ENCODE assay signal across 11 cellular contexts in the genomic region with DNA sequence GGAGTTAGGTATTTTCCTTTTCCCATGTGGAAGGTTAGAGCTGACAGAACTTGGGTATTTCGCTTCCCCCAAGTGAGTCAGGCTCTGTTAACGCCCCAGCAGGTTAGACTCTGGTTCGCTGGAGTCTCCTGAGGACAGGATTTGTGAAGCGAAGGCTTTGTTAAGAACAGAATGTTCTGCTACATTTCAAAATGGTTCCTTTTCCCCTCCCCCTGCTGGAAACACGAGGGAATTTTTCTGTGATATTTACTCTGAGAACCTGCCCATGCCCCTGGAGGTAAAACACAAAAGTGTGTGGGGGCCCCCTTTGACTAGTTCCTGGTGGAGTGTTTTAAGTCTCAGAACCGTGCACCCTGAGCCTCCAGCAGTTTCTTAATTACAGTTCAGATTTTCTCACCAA.
DNase-seq lines count a peak whose midpoint lies in the region; FAIRE-seq and TF ChIP-seq lines count a peak whose summit lies in the region.
"Had no signal": no experiment of that assay in that cellular context is flagged by ENCODE, and none has a peak within 500 bp of the region (broad histone marks: within the 10 kb centered on the region; RNA-seq: fewer than 3 reads in every experiment).

No MANE protein-coding gene starts in this region.

- no peaks in the 10 kb centered on the region for H3K36me3 ChIP-seq in HAP-1 (replicated peaks)
- no peaks in the 10 kb centered on the region for H3K36me3 ChIP-seq in SK-N-MC (ENCODE audit: insufficient read depth, low read length)
- H3K36me3 ChIP-seq in hepatocyte (replicated peaks; ENCODE audit: insufficient read depth, low read depth), result no peaks in the 10 kb centered on the region

- H3K4me2 ChIP-seq in hepatocyte, result no peak overlapping the region

- H3K9me2 ChIP-seq in hepatocyte (replicated peaks; ENCODE audit: insufficient read depth), result no peaks in the 10 kb centered on the region

- no peak overlapping the region for H3K4me3 ChIP-seq in HAP-1
- peak overlapping the region; percentile 56 for H3K4me3 ChIP-seq in SK-N-MC
- no peak overlapping the region for H3K4me3 ChIP-seq in hepatocyte

- H2AFZ ChIP-seq in hepatocyte, result peak overlapping the region; percentile 52

- peak; percentile 28 for TF ChIP-seq CTCF in 22Rv1 (IDR thresholded peaks at IDR 0.05)
- peak; percentile 27 for TF ChIP-seq CTCF in hepatocyte (IDR thresholded peaks at IDR 0.05; ENCODE audit: poor library complexity)

- H3K9me3 ChIP-seq in HAP-1 (no peaks in the 10 kb centered on the region), SK-N-MC (ENCODE audit: low read depth, low read length) (no peaks in the 10 kb centered on the region; the same call in 1 of the 2 replicates), hepatocyte (ENCODE audit: low read depth) (no peaks in the 10 kb centered on the region)

- in situ Hi-C loops in HAP-1 (cut with MboI; ENCODE audit: low sequenced_read_pairs), result no loop called here

- DNase-seq in HAP-1 (ENCODE audit: low spot score in 2 of 2) (peak; percentile 33 to 49), SK-N-MC (ENCODE audit: low read depth, low spot score) (peak; percentile 61), hepatocyte (ENCODE audit: low spot score) (peak; percentile 43), nucleus accumbens (lab: John Stamatoyannopoulos, UW) (no peak), GM19239 (ENCODE audit: insufficient read length, low spot score) (no peak)
- DNase-seq in activated T-cell treated with anti-CD3 and anti-CD28 coated beads, Interleukin-2, amount 50 U/mL, for 48 hours, result no peak
- DNase-seq in activated CD8-positive, alpha-beta memory T cell treated with anti-CD3 and anti-CD28 coated beads, Interleukin-2, amount 50 U/mL, for 4 hours, result no peak
- DNase-seq: activated CD8-positive, alpha-beta memory T cell treated with anti-CD3 and anti-CD28 coated beads, Interleukin-2, amount 50 U/mL, for 48 hours; GF-D8; left cardiac atrium had no signal

- no peak for FAIRE-seq in GM19239 (lab: Jason Lieb, UNC)

- peak overlapping the region; percentile 48 for H3K27ac ChIP-seq in 22Rv1
- H3K27ac ChIP-seq in SK-N-MC, result peak overlapping the region; percentile 99
- peak overlapping the region; percentile 29 for H3K27ac ChIP-seq in hepatocyte

- no peaks in the 10 kb centered on the region for H3K79me2 ChIP-seq in hepatocyte

- no peaks in the 10 kb centered on the region for H3K27me3 ChIP-seq in HAP-1 (ENCODE audit: low read depth)
- no peaks in the 10 kb centered on the region for H3K27me3 ChIP-seq in hepatocyte

- peak overlapping the region; percentile 72 for H3K9ac ChIP-seq in SK-N-MC (ENCODE audit: insufficient read length)

- H4K20me1 ChIP-seq in hepatocyte (ENCODE audit: insufficient read depth, poor library complexity, severe bottlenecking), result no peaks in the 10 kb centered on the region

- H3K4me1 ChIP-seq in HAP-1 (peaks cover 15% of the 10 kb centered on the region), hepatocyte (ENCODE audit: insufficient read depth) (no peaks in the 10 kb centered on the region)

- WGBS in hepatocyte (ENCODE audit: low lambda C conversion rate, missing lambda C conversion rate), result 55% methylated on average over 6 of the region's 6 CpGs

Comparison
In these comparisons a context has a peak if more than half of its experiments do, and no peak if none do; other contexts are left out.
1. H3K27ac ChIP-seq: peak in every context shown above with its lines; median percentile 99 in SK-N-MC; 48 in 22Rv1; 29 in hepatocyte.
2. DNase-seq: peak in HAP-1 (2 of 2), SK-N-MC (single experiment) and hepatocyte (single experiment); none in activated T-cell treated with anti-CD3 and anti-CD28 coated beads, Interleukin-2, amount 50 U/mL, for 48 hours (0 of 2), nucleus accumbens (0 of 56), GM19239 (single experiment) and activated CD8-positive, alpha-beta memory T cell treated with anti-CD3 and anti-CD28 coated beads, Interleukin-2, amount 50 U/mL, for 4 hours (single experiment).